ENCODE assay signal across 13 cellular contexts in the genomic region with DNA sequence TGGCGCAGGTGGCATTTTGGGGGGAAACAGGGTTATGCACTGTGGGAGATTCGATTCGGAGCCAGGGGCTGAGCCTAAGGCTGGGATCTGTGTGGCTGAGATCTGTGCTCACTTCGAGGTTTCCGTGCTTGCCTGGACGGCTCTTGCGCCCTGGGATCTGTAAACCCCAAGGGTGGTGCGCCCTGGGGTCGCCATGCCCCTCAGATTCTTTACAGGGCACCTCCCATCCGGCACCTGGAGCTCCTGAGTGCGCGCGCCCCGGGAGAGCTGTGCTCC. TPM values are rescaled to one million over a fixed set of nuclear protein-coding genes. Genes with fewer than 3 reads are reported as not detected.
DNase-seq lines count a peak whose midpoint lies in the region; ATAC-seq and TF ChIP-seq lines count a peak whose summit lies in the region.
"Had no signal": no experiment of that assay in that cellular context is flagged by ENCODE, and none has a peak within 500 bp of the region (broad histone marks: within the 10 kb centered on the region; RNA-seq: fewer than 3 reads in every experiment).

No MANE protein-coding gene starts in this region.

- peaks cover 70% of the 10 kb centered on the region for H3K27me3 Mint-ChIP-seq in CD8-positive, alpha-beta T cell (ENCODE audit: low read depth)
- peaks cover 32% of the 10 kb centered on the region for H3K27me3 Mint-ChIP-seq in neural progenitor cell (ENCODE audit: insufficient read depth, low read depth)
- peaks cover 78% of the 10 kb centered on the region for H3K27me3 Mint-ChIP-seq in activated CD8-positive, alpha-beta memory T cell treated with anti-CD3 and anti-CD28 coated beads, Interleukin-2, amount 10 ng/mL, durations not matched to agents 7 days and 5 days

- H3K36me3 Mint-ChIP-seq in CD8-positive, alpha-beta T cell: no peaks in the 10 kb centered on the region
- peaks cover 4% of the 10 kb centered on the region for H3K36me3 Mint-ChIP-seq in neural progenitor cell
- H3K36me3 Mint-ChIP-seq in activated CD8-positive, alpha-beta memory T cell treated with anti-CD3 and anti-CD28 coated beads, Interleukin-2, amount 10 ng/mL, durations not matched to agents 7 days and 5 days: no peaks in the 10 kb centered on the region

- H3K27ac Mint-ChIP-seq in CD8-positive, alpha-beta T cell: no peak overlapping the region
- H3K27ac Mint-ChIP-seq in neural progenitor cell: no peak overlapping the region
- no peak overlapping the region for H3K27ac Mint-ChIP-seq in activated CD8-positive, alpha-beta memory T cell treated with anti-CD3 and anti-CD28 coated beads, Interleukin-2, amount 10 ng/mL, durations not matched to agents 7 days and 5 days
- H3K27ac Mint-ChIP-seq: activated naive CD4-positive, alpha-beta T cell treated with anti-CD3 and anti-CD28 coated beads, Interleukin-2, amount 50 U/mL, for 72 hours had no signal

- H3K27ac ChIP-seq in CD8-positive, alpha-beta T cell (ENCODE audit: low read depth, low read length): no peak overlapping the region
- H3K27ac ChIP-seq in Peyer's patch: no peak overlapping the region
- no peak overlapping the region for H3K27ac ChIP-seq in neural progenitor cell
- H3K27ac ChIP-seq: sigmoid colon, VCaP had no signal

- peaks cover 4% of the 10 kb centered on the region for H4K20me1 ChIP-seq in neural progenitor cell (ENCODE audit: low read depth)

- H3K9me3 ChIP-seq in CD8-positive, alpha-beta T cell (ENCODE audit: low read length): no peaks in the 10 kb centered on the region
- H3K9me3 ChIP-seq in Peyer's patch (no peaks in the 10 kb centered on the region), neural progenitor cell (ENCODE audit: low read depth) (no peaks in the 10 kb centered on the region)

- H3K9ac ChIP-seq in neural progenitor cell: no peak overlapping the region

- TF ChIP-seq POLR2A in Peyer's patch (IDR thresholded peaks at IDR 0.05): no peak

- H3K4me3 Mint-ChIP-seq in CD8-positive, alpha-beta T cell: peak overlapping the region; percentile 59
- peak overlapping the region; percentile 86 for H3K4me3 Mint-ChIP-seq in neural progenitor cell
- H3K4me3 Mint-ChIP-seq in activated CD8-positive, alpha-beta memory T cell treated with anti-CD3 and anti-CD28 coated beads, Interleukin-2, amount 10 ng/mL, durations not matched to agents 7 days and 5 days: no peak overlapping the region

- peak overlapping the region; percentile 19 for H3K4me3 ChIP-seq in CD8-positive, alpha-beta T cell (ENCODE audit: low read depth, low read length)
- H3K4me3 ChIP-seq in Peyer's patch (peak overlapping the region in 3 of 4 donors; percentile 2 to 22 (median 16)), neural progenitor cell (peak overlapping the region; percentile 58)

- intact Hi-C loops in CD8-positive, alpha-beta T cell (cut with DNase I, micrococcal nuclease): no loop called here

- no peak overlapping the region for H2AFZ ChIP-seq in neural progenitor cell (replicated peaks)

- no peaks in the 10 kb centered on the region for H3K79me2 ChIP-seq in neural progenitor cell (ENCODE audit: low read depth)

- in situ Hi-C loops in ACHN (cut with HindIII; ENCODE audit: low pct_ligation_motif_present, low pct_unique_long_range_greater_than_20kb, low sequenced_read_pairs): no loop called here

- H3K9me3 Mint-ChIP-seq in CD8-positive, alpha-beta T cell: no peaks in the 10 kb centered on the region
- peaks cover 24% of the 10 kb centered on the region for H3K9me3 Mint-ChIP-seq in neural progenitor cell
- no peaks in the 10 kb centered on the region for H3K9me3 Mint-ChIP-seq in activated CD8-positive, alpha-beta memory T cell treated with anti-CD3 and anti-CD28 coated beads, Interleukin-2, amount 10 ng/mL, durations not matched to agents 7 days and 5 days (ENCODE audit: low read depth)

- peak in 1 of 7 experiments; percentile 15 for DNase-seq in CD8-positive, alpha-beta T cell
- no peak for DNase-seq in Peyer's patch
- no peak for DNase-seq in neural progenitor cell (ENCODE audit: low spot score)
- no peak for DNase-seq in NCI-H1694 treated with DMSO at 0.1 percent for 48 hours (lab: John Stamatoyannopoulos, UW)
- no peak for DNase-seq in ACHN
- no peak for DNase-seq in activated CD8-positive, alpha-beta memory T cell treated with anti-CD3 and anti-CD28 coated beads, Interleukin-2, amount 10 ng/mL, durations not matched to agents 7 days and 5 days
- DNase-seq: DMS79 treated with DMSO at 0.1 percent for 48 hours, NCI-H2081 treated with DMSO at 0.1 percent for 48 hours, sigmoid colon had no signal

- no peak for TF ChIP-seq CTCF in CD8-positive, alpha-beta T cell (IDR thresholded peaks at IDR 0.05)
- no peak for TF ChIP-seq CTCF in Peyer's patch (IDR thresholded peaks at IDR 0.05)
- no peak for TF ChIP-seq CTCF in neural progenitor cell (IDR thresholded peaks at IDR 0.05)

- peak overlapping the region; percentile 86 for H3K4me2 ChIP-seq in neural progenitor cell

- CTCF ChIA-PET in CD8-positive, alpha-beta T cell (lab: Charles Lee): no interaction called here
- CTCF ChIA-PET in activated CD8-positive, alpha-beta memory T cell treated with anti-CD3 and anti-CD28 coated beads, Interleukin-2, amount 10 ng/mL, durations not matched to agents 7 days and 5 days (lab: Charles Lee): interaction anchor here (1.7 kb wide), 1 partner anchor 11 kb away, joined by 5 read pairs; no protein-coding TSS in a partner anchor

- no peaks in the 10 kb centered on the region for H3K36me3 ChIP-seq in CD8-positive, alpha-beta T cell (ENCODE audit: insufficient read depth, low read length)
- H3K36me3 ChIP-seq in Peyer's patch (no peaks in the 10 kb centered on the region), neural progenitor cell (no peaks in the 10 kb centered on the region)
- H3K36me3 ChIP-seq: sigmoid colon had no signal

- POLR2A ChIA-PET in CD8-positive, alpha-beta T cell (lab: Charles Lee): interaction anchor here (0.6 kb wide), 1 partner anchor 415 kb away, joined by 3 read pairs; no protein-coding TSS in a partner anchor

- H3F3A ChIP-seq in neural progenitor cell (ENCODE audit: low read depth): peaks cover 23% of the 10 kb centered on the region

- peaks cover 23% of the 10 kb centered on the region for H3K4me1 Mint-ChIP-seq in CD8-positive, alpha-beta T cell (ENCODE audit: low read depth)
- H3K4me1 Mint-ChIP-seq in neural progenitor cell: peaks cover 15% of the 10 kb centered on the region
- H3K4me1 Mint-ChIP-seq in activated CD8-positive, alpha-beta memory T cell treated with anti-CD3 and anti-CD28 coated beads, Interleukin-2, amount 10 ng/mL, durations not matched to agents 7 days and 5 days: peaks cover 6% of the 10 kb centered on the region

- peaks cover 9% of the 10 kb centered on the region for H3K27me3 ChIP-seq in CD8-positive, alpha-beta T cell (ENCODE audit: insufficient read depth, low read length)
- H3K27me3 ChIP-seq in Peyer's patch (peaks cover 0 to 11% of the 10 kb centered on the region in 2 donors), neural progenitor cell (peaks cover 39% of the 10 kb centered on the region)

- peaks cover 5% of the 10 kb centered on the region for H3K4me1 ChIP-seq in CD8-positive, alpha-beta T cell (ENCODE audit: insufficient read depth, low read length)
- peaks cover 0 to 4% (median 0%) of the 10 kb centered on the region in 4 donors for H3K4me1 ChIP-seq in Peyer's patch
- H3K4me1 ChIP-seq in neural progenitor cell: peaks cover 5% of the 10 kb centered on the region

- ATAC-seq in CD8-positive, alpha-beta T cell: no peak
- ATAC-seq in esophagus mucosa (peak; percentile 1), GM19467 (IDR thresholded peaks at IDR 0.05; ENCODE audit: unreplicated experiment) (no peak)
- ATAC-seq in activated CD8-positive, alpha-beta memory T cell treated with anti-CD3 and anti-CD28 coated beads, Interleukin-2, amount 10 ng/mL, durations not matched to agents 7 days and 5 days: no peak

RNA-seq across cellular contexts. Expression of gene SLC13A5, which starts 0.4 kb away (rescaled TPM):
- not detected for total RNA-seq in CD8-positive, alpha-beta T cell
- total RNA-seq in Peyer's patch (not detected), esophagus mucosa (3.5 TPM), neural progenitor cell (ENCODE audit: low replicate concordance) (0.31 TPM in 1 of 2 replicates, not detected in the other)
- not detected for total RNA-seq in activated CD8-positive, alpha-beta memory T cell treated with anti-CD3 and anti-CD28 coated beads, Interleukin-2, amount 10 ng/mL, durations not matched to agents 7 days and 5 days
- total RNA-seq: activated naive CD4-positive, alpha-beta T cell treated with anti-CD3 and anti-CD28 coated beads, Interleukin-2, amount 50 U/mL, for 72 hours had no signal

RNA-seq across cellular contexts. Expression of gene XAF1, which starts 43.1 kb away (rescaled TPM):
- total RNA-seq in CD8-positive, alpha-beta T cell: 10 to 100 TPM; 13.9 to 16.3 TPM
- total RNA-seq in Peyer's patch (100 to 1,000 TPM in 1 of 4 donors, 10 to 100 TPM in 3; 29.9 to 218 (median 36.3) TPM), esophagus mucosa (13.0 TPM), neural progenitor cell (ENCODE audit: low replicate concordance) (not detected in 2 replicates)
- 100 to 1,000 TPM; 261 to 491 TPM for total RNA-seq in activated CD8-positive, alpha-beta memory T cell treated with anti-CD3 and anti-CD28 coated beads, Interleukin-2, amount 10 ng/mL, durations not matched to agents 7 days and 5 days

Comparison
In these comparisons a context has a peak if more than half of its experiments do, and no peak if none do; other contexts are left out.
1. RNA of gene XAF1, which starts 43.1 kb away (total RNA-seq): 261 to 491 TPM in activated CD8-positive, alpha-beta memory T cell treated with anti-CD3 and anti-CD28 coated beads, Interleukin-2, amount 10 ng/mL, durations not matched to agents 7 days and 5 days, 29.9 to 218 TPM in Peyer's patch, 13.9 to 16.3 TPM in CD8-positive, alpha-beta T cell and 13.0 TPM in esophagus mucosa (single experiment); not detected in neural progenitor cell; every median in the first group is over 10 times any median in the second.
2. Peak in every context shown above with its lines, with median percentiles within 50 percentile points of each other: H3K4me3 ChIP-seq.